Comparison of ENCODE assay signal across 8 cellular contexts in genomic region chr6:85923013-85923430, GRCh38.
DNase-seq lines count a peak whose midpoint lies in the region; ATAC-seq and TF ChIP-seq lines count a peak whose summit lies in the region.

No MANE protein-coding gene starts in this region.

- H3K4me3 Mint-ChIP-seq in Calu3 (ENCODE audit: low read depth, unreplicated experiment), result no peak overlapping the region
- H3K4me3 Mint-ChIP-seq in T-helper 17 cell, result no peak overlapping the region

- H3K23ac ChIP-seq in trophoblast cell (ENCODE audit: low read length), result no peak overlapping the region

- H2BK12ac ChIP-seq in trophoblast cell (ENCODE audit: low read length), result peak overlapping the region; percentile 85

- H3K27ac ChIP-seq in trophoblast cell (ENCODE audit: low read depth, low read length), result no peak overlapping the region

- H4K12ac ChIP-seq in trophoblast cell (ENCODE audit: low read depth, low read length), result no peak overlapping the region

- no TSS peak for BruUV-seq in Calu3 (replicated peaks; lab: Mats Ljungman, UMichigan)

- H3K36me3 ChIP-seq in trophoblast cell (ENCODE audit: control insufficient read depth in 1 of 2, insufficient read depth in 2 of 2, low read length in 2 of 2), result no peaks in the 10 kb centered on the region

- no CpG with 5 or more reads among the region's 2 CpGs for WGBS in trophoblast cell (ENCODE audit: extremely low coverage, insufficient coverage, insufficient read length)

- H3K79me2 ChIP-seq in trophoblast cell (ENCODE audit: control insufficient read depth, insufficient read depth, low read length, poor library complexity), result no peaks in the 10 kb centered on the region

- H3K4me2 ChIP-seq in trophoblast cell (ENCODE audit: low read length), result no peak overlapping the region

- H3K9me3 ChIP-seq in T-helper 17 cell (ENCODE audit: control insufficient read depth, low read length, poor library complexity, severe bottlenecking), result no peaks in the 10 kb centered on the region
- no peaks in the 10 kb centered on the region for H3K9me3 ChIP-seq in trophoblast cell (ENCODE audit: insufficient read depth, low read depth, low read length)

- peak; percentile 53 for DNase-seq in Calu3
- DNase-seq in NCI-H1417 (lab: John Stamatoyannopoulos, UW), result peak; percentile 39 to 81 (median 41)
- DNase-seq in T-helper 17 cell, result no peak
- peak; percentile 21 for DNase-seq in fibroblast of the conjunctiva (ENCODE audit: low read depth)
- peak; percentile 25 to 81 for DNase-seq in trophoblast cell
- no peak for DNase-seq in activated naive CD4-positive, alpha-beta T cell (lab: John Stamatoyannopoulos, UW)

- CTCF ChIA-PET in Calu3 (lab: Charles Lee), result interaction anchor here (0.7 to 2.1 kb wide), 6 partner anchors 99 to 1013 kb away, joined by 3 to 9 read pairs (median 3); partner anchors contain the start of gene HTR1E

- H3K9ac ChIP-seq in trophoblast cell (ENCODE audit: low read length), result no peak overlapping the region

- H3K4me1 Mint-ChIP-seq in Calu3 (ENCODE audit: low read depth, unreplicated experiment) (no peaks in the 10 kb centered on the region), T-helper 17 cell (peaks cover 3% of the 10 kb centered on the region)

- no peak overlapping the region for H3K4me3 ChIP-seq in trophoblast cell (ENCODE audit: low read depth, low read length)

- no peaks in the 10 kb centered on the region for H3K36me3 Mint-ChIP-seq in Calu3 (ENCODE audit: insufficient read depth, unreplicated experiment)
- H3K36me3 Mint-ChIP-seq in T-helper 17 cell (ENCODE audit: low read depth), result no peaks in the 10 kb centered on the region

- peak overlapping the region; percentile 8 for H3K4ac ChIP-seq in trophoblast cell (ENCODE audit: low read depth, low read length)

- H3K27ac Mint-ChIP-seq in Calu3 (ENCODE audit: unreplicated experiment) (no peak overlapping the region), T-helper 17 cell (no peak overlapping the region)

- ATAC-seq in GM18867 (IDR thresholded peaks at IDR 0.05; ENCODE audit: unreplicated experiment) (peak; percentile 97), HG02938 (IDR thresholded peaks at IDR 0.05; ENCODE audit: unreplicated experiment) (peak; percentile 94), T-helper 17 cell (peak; percentile 59)

- no peak overlapping the region for H2AK5ac ChIP-seq in trophoblast cell (ENCODE audit: low read length)

- peak overlapping the region; percentile 2 for H2BK5ac ChIP-seq in trophoblast cell (ENCODE audit: low read depth, low read length, poor library complexity)

- no peaks in the 10 kb centered on the region for H3K27me3 ChIP-seq in trophoblast cell (ENCODE audit: insufficient read depth, low read length)

- H3K14ac ChIP-seq in trophoblast cell (ENCODE audit: low read length), result no peak overlapping the region

- peak overlapping the region; percentile 4 for H3K18ac ChIP-seq in trophoblast cell (ENCODE audit: low read length)

- H2BK120ac ChIP-seq in trophoblast cell (ENCODE audit: insufficient read depth, low read length, poor library complexity), result peak overlapping the region; percentile 8

- no peaks in the 10 kb centered on the region for H3K9me3 Mint-ChIP-seq in Calu3 (ENCODE audit: low read depth, unreplicated experiment)

- H3K27me3 Mint-ChIP-seq in Calu3 (ENCODE audit: unreplicated experiment) (peaks cover 38% of the 10 kb centered on the region), T-helper 17 cell (peaks cover 18% of the 10 kb centered on the region)

- H2AFZ ChIP-seq in trophoblast cell (ENCODE audit: insufficient read depth, low read length, poor library complexity), result no peak overlapping the region

- intact Hi-C loops in Calu3 (cut with micrococcal nuclease; ENCODE audit: unreplicated experiment), result loop anchor here (1.0 to 5.0 kb wide), 6 partner anchors 166 to 1106 kb away; partner anchors contain the start of gene HTR1E

- peak overlapping the region; percentile 40 for H4K91ac ChIP-seq in trophoblast cell (ENCODE audit: low read depth, low read length)

- peaks cover 0 to 4% of the 10 kb centered on the region in 2 experiments for H3K4me1 ChIP-seq in trophoblast cell (ENCODE audit: control insufficient read depth in 1 of 2, insufficient read depth in 2 of 2, low read length in 2 of 2)

- H4K8ac ChIP-seq in trophoblast cell (ENCODE audit: low read depth, low read length), result peak overlapping the region; percentile 57

- peaks cover 2% of the 10 kb centered on the region for H3K79me1 ChIP-seq in trophoblast cell (ENCODE audit: low read length)

- peak; percentile 67 for TF ChIP-seq CTCF in Calu3 (IDR thresholded peaks at IDR 0.05; ENCODE audit: unreplicated experiment)

Comparison
In these comparisons a context has a peak if more than half of its experiments do, and no peak if none do; other contexts are left out.
1. DNase-seq: peak in Calu3 (single experiment), NCI-H1417 (3 of 3), fibroblast of the conjunctiva (single experiment) and trophoblast cell (2 of 2); none in T-helper 17 cell (0 of 3) and activated naive CD4-positive, alpha-beta T cell (0 of 4).
2. Peak in every context shown above with its lines, with median percentiles within 50 percentile points of each other: ATAC-seq.